Comparison of ENCODE assay signal across 7 cellular contexts in genomic region chr3:27712136-27713065, GRCh38.
DNase-seq lines count a peak whose midpoint lies in the region; ATAC-seq lines count a peak whose summit lies in the region.

No MANE protein-coding gene starts in this region.

- ATAC-seq in GM18499 (IDR thresholded peaks at IDR 0.05; ENCODE audit: insufficient read depth, unreplicated experiment) (peak; percentile 94), HG02759 (IDR thresholded peaks at IDR 0.05; ENCODE audit: unreplicated experiment) (peak; percentile 96)

- DNase-seq in NCI-H1105 treated with DMSO at 0.1 percent for 48 hours (lab: John Stamatoyannopoulos, UW) (peak; percentile 35), UCSD-AML1 (lab: John Stamatoyannopoulos, UW; ENCODE audit: unreplicated experiment) (peak; percentile 71), T47D (ENCODE audit: low read depth in 1 of 2, low spot score in 1 of 2) (peak; percentile 83 to 86), iPS-NIHi11 (ENCODE audit: low spot score) (peak; percentile 87)

- in situ Hi-C loops in T47D (cut with HindIII; ENCODE audit: low pct_unique_long_range_greater_than_20kb, low sequenced_read_pairs) = no loop called here

- H3K4me3 ChIP-seq in skin epidermis = peak overlapping the region; percentile 33 to 56 (median 50)

- peak overlapping the region in 11 of 21 experiments; percentile 7 to 79 (median 52) for H3K27ac ChIP-seq in skin epidermis

Comparison
In these comparisons a context has a peak if more than half of its experiments do, and no peak if none do; other contexts are left out.
1. Peak in every context shown above with its lines: DNase-seq, ATAC-seq, H3K4me3 ChIP-seq and H3K27ac ChIP-seq.
2. DNase-seq: peak in every context shown above with its lines; median percentile 87 in iPS-NIHi11; 84 in T47D; 71 in UCSD-AML1; 35 in NCI-H1105 treated with DMSO at 0.1 percent for 48 hours.